ENCODE assay signal across 8 cellular contexts in the genomic region with DNA sequence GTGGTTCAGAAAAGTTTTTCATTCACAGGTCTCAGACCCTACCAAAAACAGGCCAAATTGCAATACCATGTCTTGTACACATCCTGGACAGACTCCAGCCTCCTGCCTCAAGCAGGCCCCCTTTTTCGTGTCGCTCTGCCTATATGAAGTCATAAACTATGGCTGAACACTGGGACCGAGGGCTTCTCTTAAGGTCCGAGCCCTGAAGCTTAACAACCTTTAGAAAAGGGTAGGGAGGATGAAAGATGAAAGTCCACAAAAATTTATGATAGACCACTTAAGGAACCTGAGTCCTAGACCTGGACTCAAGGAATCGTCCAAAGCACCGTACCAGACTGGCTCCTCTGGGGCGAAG. TPM values are rescaled to one million over a fixed set of nuclear protein-coding genes. Genes with fewer than 3 reads are reported as not detected.
DNase-seq lines count a peak whose midpoint lies in the region; ATAC-seq, FAIRE-seq and TF ChIP-seq lines count a peak whose summit lies in the region.

No MANE protein-coding gene starts in this region.

- H3K36me3 ChIP-seq in Caco-2 (ENCODE audit: control insufficient read depth, insufficient read depth, low read length), result no peaks in the 10 kb centered on the region
- H3K36me3 ChIP-seq in fibroblast of lung (ENCODE audit: control insufficient read depth, insufficient read depth, low read length), result no peaks in the 10 kb centered on the region

- peaks cover 13% of the 10 kb centered on the region; the same call in 1 of the 2 replicates for H3K4me1 ChIP-seq in Caco-2
- H3K4me1 ChIP-seq in fibroblast of lung (ENCODE audit: control insufficient read depth, extremely low read depth, insufficient read depth, low read length), result peaks cover 4% of the 10 kb centered on the region

- H4K20me1 ChIP-seq in fibroblast of lung (ENCODE audit: control insufficient read depth, extremely low read depth, insufficient read depth, low read length), result no peaks in the 10 kb centered on the region

- TF ChIP-seq CTCF in Caco-2 (IDR thresholded peaks at IDR 0.05; ENCODE audit: insufficient read depth in 1 of 2, low read depth in 1 of 2, low read length in 1 of 2, severe bottlenecking in 1 of 2, unreplicated experiment in 1 of 2) (no peak), fibroblast of lung (conservative IDR thresholded peaks at IDR 0.05 in 1 of 2, IDR thresholded peaks at IDR 0.05 in 1 of 2; ENCODE audit: low read depth in 1 of 2, low read length in 2 of 2) (no peak)

- POLR2A ChIA-PET in Caco-2 (lab: Charles Lee), result no interaction called here

- peak overlapping the region; percentile 97 for H3K9ac ChIP-seq in fibroblast of lung (ENCODE audit: insufficient read depth, low read length)

- H3K27me3 Mint-ChIP-seq in Caco-2 (ENCODE audit: insufficient read depth, unreplicated experiment), result no peaks in the 10 kb centered on the region
- no peaks in the 10 kb centered on the region for H3K27me3 Mint-ChIP-seq in T-helper 2 cell treated with Interferon-gamma antibody and Interleukin-4, amounts not matched to agents 5 μg/mL and 100 μg/mL, for 36 hours (ENCODE audit: low read depth)

- BruUV-seq in Caco-2 (replicated peaks; lab: Mats Ljungman, UMichigan), result no TSS peak

- peak; percentile 49 for FAIRE-seq in GM19239 (lab: Jason Lieb, UNC)

- peaks cover 30% of the 10 kb centered on the region for H3K36me3 Mint-ChIP-seq in Caco-2 (ENCODE audit: insufficient read depth, unreplicated experiment)
- peaks cover 12% of the 10 kb centered on the region for H3K36me3 Mint-ChIP-seq in T-helper 2 cell treated with Interferon-gamma antibody and Interleukin-4, amounts not matched to agents 5 μg/mL and 100 μg/mL, for 36 hours (ENCODE audit: low read depth)

- peak overlapping the region; percentile 94 for H2AFZ ChIP-seq in fibroblast of lung (ENCODE audit: low read length)

- no peaks in the 10 kb centered on the region for H3K9me3 ChIP-seq in Caco-2
- no peaks in the 10 kb centered on the region for H3K9me3 ChIP-seq in fibroblast of lung (ENCODE audit: control insufficient read depth, insufficient read depth, low read depth, low read length)

- intact Hi-C loops in Caco-2 (cut with micrococcal nuclease; ENCODE audit: unreplicated experiment), result no loop called here

- H3K4me3 ChIP-seq in Caco-2 (ENCODE audit: low read depth, low read length) (peak overlapping the region; percentile 85), fibroblast of lung (replicated peaks in 1 of 4; ENCODE audit: control extremely low read depth in 1 of 4, insufficient read depth in 1 of 4, low read depth in 3 of 4, low read length in 4 of 4) (peak overlapping the region; percentile 82 to 95 (median 88))

- H3K79me2 ChIP-seq in fibroblast of lung (ENCODE audit: control insufficient read depth, insufficient read depth, low read length), result peaks cover 40% of the 10 kb centered on the region

- no peaks in the 10 kb centered on the region for H3K27me3 ChIP-seq in Caco-2 (replicated peaks; ENCODE audit: control insufficient read depth, insufficient read depth, low read length)
- H3K27me3 ChIP-seq in fibroblast of lung (ENCODE audit: control insufficient read depth, insufficient read depth, low read length), result no peaks in the 10 kb centered on the region

- DNase-seq in Caco-2 (no peak), GM19239 (ENCODE audit: insufficient read length, low spot score) (peak; percentile 31), fibroblast of lung (ENCODE audit: low read depth in 2 of 2) (peak; percentile 66 to 71), occipital lobe (lab: John Stamatoyannopoulos, UW) (peak; percentile 30), middle frontal gyrus (ENCODE audit: extremely low spot score, low spot score) (no peak), NCI-H2029 treated with DMSO at 0.1 percent for 48 hours (lab: John Stamatoyannopoulos, UW) (no peak)
- DNase-seq in T-helper 2 cell treated with Interferon-gamma antibody and Interleukin-4, amounts not matched to agents 5 μg/mL and 100 μg/mL, for 36 hours (ENCODE audit: low spot score), result no peak

- H3K27ac ChIP-seq in fibroblast of lung (ENCODE audit: insufficient read depth, low read length), result peak overlapping the region; percentile 98

- H3K4me1 Mint-ChIP-seq in Caco-2 (ENCODE audit: low read depth, unreplicated experiment), result peaks cover 6% of the 10 kb centered on the region
- peaks cover 23% of the 10 kb centered on the region for H3K4me1 Mint-ChIP-seq in T-helper 2 cell treated with Interferon-gamma antibody and Interleukin-4, amounts not matched to agents 5 μg/mL and 100 μg/mL, for 36 hours (ENCODE audit: low read depth)

- H3K27ac Mint-ChIP-seq in Caco-2 (ENCODE audit: unreplicated experiment), result peak overlapping the region; percentile 99
- peak overlapping the region; percentile 98 for H3K27ac Mint-ChIP-seq in T-helper 2 cell treated with Interferon-gamma antibody and Interleukin-4, amounts not matched to agents 5 μg/mL and 100 μg/mL, for 36 hours

- peak; percentile 20 for ATAC-seq in HG03432 (IDR thresholded peaks at IDR 0.05; ENCODE audit: unreplicated experiment)

- peak overlapping the region; percentile 97 for H3K4me3 Mint-ChIP-seq in Caco-2 (ENCODE audit: unreplicated experiment)
- H3K4me3 Mint-ChIP-seq in T-helper 2 cell treated with Interferon-gamma antibody and Interleukin-4, amounts not matched to agents 5 μg/mL and 100 μg/mL, for 36 hours, result peak overlapping the region; percentile 94

- peak overlapping the region; percentile 65 for H3K4me2 ChIP-seq in fibroblast of lung (ENCODE audit: extremely low read depth, insufficient read depth, low read length)

- CTCF ChIA-PET in Caco-2 (lab: Charles Lee), result interaction anchor here (1.5 kb wide), 1 partner anchor 91 kb away, joined by 11 read pairs; no protein-coding TSS in a partner anchor

- no peaks in the 10 kb centered on the region for H3K9me3 Mint-ChIP-seq in Caco-2 (ENCODE audit: unreplicated experiment)
- H3K9me3 Mint-ChIP-seq in T-helper 2 cell treated with Interferon-gamma antibody and Interleukin-4, amounts not matched to agents 5 μg/mL and 100 μg/mL, for 36 hours, result no peaks in the 10 kb centered on the region

RNA-seq across cellular contexts. Expression of a gene that starts 1.3 kb away (rescaled TPM):
- total RNA-seq in Caco-2 (2022) (40.7 and 44.0 TPM in 2 replicates), fibroblast of lung (52.9 and 60.8 TPM in 2 replicates), occipital lobe (68.3 TPM)
- polyA plus RNA-seq in fibroblast of lung, result 32.7 and 37.1 TPM in 2 replicates
- 25.2 and 26.0 TPM in 2 replicates for polyA plus RNA-seq in fibroblast of lung (2012)
- 41.7 and 96.3 TPM in 2 replicates for polyA minus RNA-seq in fibroblast of lung (ENCODE audit: low replicate concordance)

Comparison
In these comparisons a context has a peak if more than half of its experiments do, and no peak if none do; other contexts are left out.
1. DNase-seq: peak in GM19239 (single experiment), fibroblast of lung (2 of 2) and occipital lobe (single experiment); none in Caco-2 (0 of 2), T-helper 2 cell treated with Interferon-gamma antibody and Interleukin-4, amounts not matched to agents 5 μg/mL and 100 μg/mL, for 36 hours (single experiment), middle frontal gyrus (single experiment) and NCI-H2029 treated with DMSO at 0.1 percent for 48 hours (single experiment).